ENCODE assay signal across 8 cellular contexts in the genomic region with DNA sequence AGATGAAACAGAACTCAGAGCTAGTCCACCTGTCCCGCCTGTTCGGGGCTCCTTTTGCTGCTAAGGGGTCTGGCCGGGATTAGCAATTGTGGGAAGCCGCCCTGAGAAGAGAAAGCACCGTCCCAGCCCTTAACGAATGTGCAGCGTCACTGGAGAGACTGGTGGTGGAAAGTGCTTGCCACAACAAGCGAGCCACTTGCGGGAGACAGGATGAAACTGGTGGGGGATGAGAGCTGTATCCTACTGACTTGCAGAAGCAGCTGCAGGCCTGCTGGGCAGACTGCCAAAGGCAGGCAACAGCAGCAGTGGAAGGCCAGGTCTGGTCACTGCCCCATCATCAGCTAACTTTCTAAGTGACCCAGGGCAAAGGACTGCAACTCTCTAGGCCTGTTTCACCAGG.
DNase-seq lines count a peak whose midpoint lies in the region; ATAC-seq and TF ChIP-seq lines count a peak whose summit lies in the region.

No MANE protein-coding gene starts in this region.

- ATAC-seq in HG03460 (IDR thresholded peaks at IDR 0.05; ENCODE audit: unreplicated experiment) = no peak

- H3K27ac Mint-ChIP-seq in endothelial cell (ENCODE audit: unreplicated experiment) (peak overlapping the region; percentile 17), nephron progenitor cell (no peak overlapping the region)

- H3K36me3 Mint-ChIP-seq in endothelial cell (ENCODE audit: low read depth, unreplicated experiment) (no peaks in the 10 kb centered on the region), nephron progenitor cell (ENCODE audit: low read depth) (no peaks in the 10 kb centered on the region)

- H3K4me3 ChIP-seq in GM12865 (ENCODE audit: low read depth, low read length) = no peak overlapping the region

- no peak for TF ChIP-seq CTCF in GM12865 (IDR thresholded peaks at IDR 0.05; ENCODE audit: insufficient read depth, low read depth, low read length, missing control alignments)
- no peak for TF ChIP-seq CTCF in endothelial cell (IDR thresholded peaks at IDR 0.05; ENCODE audit: unreplicated experiment)
- no peak for TF ChIP-seq CTCF in nephron progenitor cell (IDR thresholded peaks at IDR 0.05)

- DNase-seq in GM12865 (ENCODE audit: low read depth) (peak; percentile 77), NCI-H2196 treated with DMSO at 0.1 percent for 48 hours (lab: John Stamatoyannopoulos, UW; ENCODE audit: unreplicated experiment) (peak; percentile 37), endothelial cell (ENCODE audit: low spot score) (no peak), myocyte (ENCODE audit: low read depth) (peak; percentile 99), nephron progenitor cell (no peak)
- peak; percentile 28 for DNase-seq in activated CD8-positive, alpha-beta memory T cell treated with anti-CD3 and anti-CD28 coated beads, Interleukin-2, amount 50 U/mL, for 24 hours (ENCODE audit: extremely low read depth)

- H3K27me3 Mint-ChIP-seq in endothelial cell (ENCODE audit: unreplicated experiment) (peaks cover 7% of the 10 kb centered on the region), nephron progenitor cell (ENCODE audit: low read depth, poor library complexity) (no peaks in the 10 kb centered on the region)

- H3K4me1 Mint-ChIP-seq in endothelial cell (ENCODE audit: unreplicated experiment) (peaks cover 35% of the 10 kb centered on the region), nephron progenitor cell (peaks cover 52% of the 10 kb centered on the region)

- H3K27ac ChIP-seq in temporal lobe (ENCODE audit: low read depth, low read length) = peak overlapping the region; percentile 96

- no peak overlapping the region for H3K4me3 Mint-ChIP-seq in endothelial cell (ENCODE audit: unreplicated experiment)
- no peak overlapping the region for H3K4me3 Mint-ChIP-seq in nephron progenitor cell

- H3K9me3 Mint-ChIP-seq in endothelial cell (ENCODE audit: unreplicated experiment) (no peaks in the 10 kb centered on the region), nephron progenitor cell (no peaks in the 10 kb centered on the region)

Comparison
In these comparisons a context has a peak if more than half of its experiments do, and no peak if none do; other contexts are left out.
1. DNase-seq: peak in GM12865 (single experiment), NCI-H2196 treated with DMSO at 0.1 percent for 48 hours (single experiment), activated CD8-positive, alpha-beta memory T cell treated with anti-CD3 and anti-CD28 coated beads, Interleukin-2, amount 50 U/mL, for 24 hours (single experiment) and myocyte (single experiment); none in endothelial cell (single experiment) and nephron progenitor cell (single experiment).